3 cellular contexts compared by ENCODE assay signal in genomic region chr10:46445389-46446122, GRCh38. TPM values are rescaled to one million over a fixed set of nuclear protein-coding genes. Genes with fewer than 3 reads are reported as not detected.
"Had no signal": no experiment of that assay in that cellular context is flagged by ENCODE, and none has a peak within 500 bp of the region (broad histone marks: within the 10 kb centered on the region; RNA-seq: fewer than 3 reads in every experiment).

No MANE protein-coding gene starts in this region.

RNA-seq across cellular contexts. Expression of gene NPY4R, which starts 20.2 kb away (rescaled TPM):
- polyA plus RNA-seq: heart right ventricle; liver; naive thymus-derived CD4-positive, alpha-beta T cell had no signal
